2 cellular contexts compared by ENCODE assay signal in genomic region chr9:82540175-82540574, GRCh38.
TF ChIP-seq lines count a peak whose summit lies in the region.

No MANE protein-coding gene starts in this region.

TF ChIP-seq in liver, 16 proteins besides CTCF, POLR2A, EP300 and RAD21 (continued from another document):
- TF ChIP-seq FOXA2 (IDR thresholded peaks at IDR 0.05) (peak; percentile 58), HNF4A (conservative IDR thresholded peaks at IDR 0.05) (peak; percentile 35 to 77), HNF4G (IDR thresholded peaks at IDR 0.05) (no peak), RXRA (IDR thresholded peaks at IDR 0.05) (peak; percentile 53 to 92), GABPA (IDR thresholded peaks at IDR 0.05 in 1 of 2, conservative IDR thresholded peaks at IDR 0.05 in 1 of 2) (peak in 1 of 2 donors; percentile 33), FOXA1 (IDR thresholded peaks at IDR 0.05) (peak; percentile 49), NR2F2 (IDR thresholded peaks at IDR 0.05) (no peak), SP1 (IDR thresholded peaks at IDR 0.05) (peak; percentile 51), TAF1 (conservative IDR thresholded peaks at IDR 0.05) (no peak)
- TF ChIP-seq, protein P1, sequence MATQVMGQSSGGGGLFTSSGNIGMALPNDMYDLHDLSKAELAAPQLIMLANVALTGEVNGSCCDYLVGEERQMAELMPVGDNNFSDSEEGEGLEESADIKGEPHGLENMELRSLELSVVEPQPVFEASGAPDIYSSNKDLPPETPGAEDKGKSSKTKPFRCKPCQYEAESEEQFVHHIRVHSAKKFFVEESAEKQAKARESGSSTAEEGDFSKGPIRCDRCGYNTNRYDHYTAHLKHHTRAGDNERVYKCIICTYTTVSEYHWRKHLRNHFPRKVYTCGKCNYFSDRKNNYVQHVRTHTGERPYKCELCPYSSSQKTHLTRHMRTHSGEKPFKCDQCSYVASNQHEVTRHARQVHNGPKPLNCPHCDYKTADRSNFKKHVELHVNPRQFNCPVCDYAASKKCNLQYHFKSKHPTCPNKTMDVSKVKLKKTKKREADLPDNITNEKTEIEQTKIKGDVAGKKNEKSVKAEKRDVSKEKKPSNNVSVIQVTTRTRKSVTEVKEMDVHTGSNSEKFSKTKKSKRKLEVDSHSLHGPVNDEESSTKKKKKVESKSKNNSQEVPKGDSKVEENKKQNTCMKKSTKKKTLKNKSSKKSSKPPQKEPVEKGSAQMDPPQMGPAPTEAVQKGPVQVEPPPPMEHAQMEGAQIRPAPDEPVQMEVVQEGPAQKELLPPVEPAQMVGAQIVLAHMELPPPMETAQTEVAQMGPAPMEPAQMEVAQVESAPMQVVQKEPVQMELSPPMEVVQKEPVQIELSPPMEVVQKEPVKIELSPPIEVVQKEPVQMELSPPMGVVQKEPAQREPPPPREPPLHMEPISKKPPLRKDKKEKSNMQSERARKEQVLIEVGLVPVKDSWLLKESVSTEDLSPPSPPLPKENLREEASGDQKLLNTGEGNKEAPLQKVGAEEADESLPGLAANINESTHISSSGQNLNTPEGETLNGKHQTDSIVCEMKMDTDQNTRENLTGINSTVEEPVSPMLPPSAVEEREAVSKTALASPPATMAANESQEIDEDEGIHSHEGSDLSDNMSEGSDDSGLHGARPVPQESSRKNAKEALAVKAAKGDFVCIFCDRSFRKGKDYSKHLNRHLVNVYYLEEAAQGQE (IDR thresholded peaks at IDR 0.05), result peak; percentile 50
- TF ChIP-seq, protein P2, sequence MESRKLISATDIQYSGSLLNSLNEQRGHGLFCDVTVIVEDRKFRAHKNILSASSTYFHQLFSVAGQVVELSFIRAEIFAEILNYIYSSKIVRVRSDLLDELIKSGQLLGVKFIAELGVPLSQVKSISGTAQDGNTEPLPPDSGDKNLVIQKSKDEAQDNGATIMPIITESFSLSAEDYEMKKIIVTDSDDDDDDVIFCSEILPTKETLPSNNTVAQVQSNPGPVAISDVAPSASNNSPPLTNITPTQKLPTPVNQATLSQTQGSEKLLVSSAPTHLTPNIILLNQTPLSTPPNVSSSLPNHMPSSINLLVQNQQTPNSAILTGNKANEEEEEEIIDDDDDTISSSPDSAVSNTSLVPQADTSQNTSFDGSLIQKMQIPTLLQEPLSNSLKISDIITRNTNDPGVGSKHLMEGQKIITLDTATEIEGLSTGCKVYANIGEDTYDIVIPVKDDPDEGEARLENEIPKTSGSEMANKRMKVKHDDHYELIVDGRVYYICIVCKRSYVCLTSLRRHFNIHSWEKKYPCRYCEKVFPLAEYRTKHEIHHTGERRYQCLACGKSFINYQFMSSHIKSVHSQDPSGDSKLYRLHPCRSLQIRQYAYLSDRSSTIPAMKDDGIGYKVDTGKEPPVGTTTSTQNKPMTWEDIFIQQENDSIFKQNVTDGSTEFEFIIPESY (IDR thresholded peaks at IDR 0.05), result peak; percentile 67
- TF ChIP-seq, protein P3, sequence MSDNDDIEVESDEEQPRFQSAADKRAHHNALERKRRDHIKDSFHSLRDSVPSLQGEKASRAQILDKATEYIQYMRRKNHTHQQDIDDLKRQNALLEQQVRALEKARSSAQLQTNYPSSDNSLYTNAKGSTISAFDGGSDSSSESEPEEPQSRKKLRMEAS (IDR thresholded peaks at IDR 0.05), result peak; percentile 78
- TF ChIP-seq, protein P4, sequence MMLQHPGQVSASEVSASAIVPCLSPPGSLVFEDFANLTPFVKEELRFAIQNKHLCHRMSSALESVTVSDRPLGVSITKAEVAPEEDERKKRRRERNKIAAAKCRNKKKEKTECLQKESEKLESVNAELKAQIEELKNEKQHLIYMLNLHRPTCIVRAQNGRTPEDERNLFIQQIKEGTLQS (IDR thresholded peaks at IDR 0.05), result peak; percentile 59

TF ChIP-seq in HepG2, 621 proteins besides CTCF, POLR2A, EP300 and RAD21 (continued from another document):
- no peak for TF ChIP-seq ZNF317 (CRISPR knock-in tag; IDR thresholded peaks at IDR 0.05)
- no peak for TF ChIP-seq PHF20 (CRISPR knock-in tag; IDR thresholded peaks at IDR 0.05)
- TF ChIP-seq HMG20B (CRISPR knock-in tag; conservative IDR thresholded peaks at IDR 0.05), result no peak
- TF ChIP-seq RBM39 (IDR thresholded peaks at IDR 0.05; ENCODE audit: low read depth, low read length, poor library complexity, severe bottlenecking), result no peak
- no peak for TF ChIP-seq ZNF512B (CRISPR knock-in tag; IDR thresholded peaks at IDR 0.05; ENCODE audit: borderline replicate concordance)
- no peak for TF ChIP-seq MED1 (CRISPR knock-in tag; IDR thresholded peaks at IDR 0.05)
- TF ChIP-seq, protein P5, sequence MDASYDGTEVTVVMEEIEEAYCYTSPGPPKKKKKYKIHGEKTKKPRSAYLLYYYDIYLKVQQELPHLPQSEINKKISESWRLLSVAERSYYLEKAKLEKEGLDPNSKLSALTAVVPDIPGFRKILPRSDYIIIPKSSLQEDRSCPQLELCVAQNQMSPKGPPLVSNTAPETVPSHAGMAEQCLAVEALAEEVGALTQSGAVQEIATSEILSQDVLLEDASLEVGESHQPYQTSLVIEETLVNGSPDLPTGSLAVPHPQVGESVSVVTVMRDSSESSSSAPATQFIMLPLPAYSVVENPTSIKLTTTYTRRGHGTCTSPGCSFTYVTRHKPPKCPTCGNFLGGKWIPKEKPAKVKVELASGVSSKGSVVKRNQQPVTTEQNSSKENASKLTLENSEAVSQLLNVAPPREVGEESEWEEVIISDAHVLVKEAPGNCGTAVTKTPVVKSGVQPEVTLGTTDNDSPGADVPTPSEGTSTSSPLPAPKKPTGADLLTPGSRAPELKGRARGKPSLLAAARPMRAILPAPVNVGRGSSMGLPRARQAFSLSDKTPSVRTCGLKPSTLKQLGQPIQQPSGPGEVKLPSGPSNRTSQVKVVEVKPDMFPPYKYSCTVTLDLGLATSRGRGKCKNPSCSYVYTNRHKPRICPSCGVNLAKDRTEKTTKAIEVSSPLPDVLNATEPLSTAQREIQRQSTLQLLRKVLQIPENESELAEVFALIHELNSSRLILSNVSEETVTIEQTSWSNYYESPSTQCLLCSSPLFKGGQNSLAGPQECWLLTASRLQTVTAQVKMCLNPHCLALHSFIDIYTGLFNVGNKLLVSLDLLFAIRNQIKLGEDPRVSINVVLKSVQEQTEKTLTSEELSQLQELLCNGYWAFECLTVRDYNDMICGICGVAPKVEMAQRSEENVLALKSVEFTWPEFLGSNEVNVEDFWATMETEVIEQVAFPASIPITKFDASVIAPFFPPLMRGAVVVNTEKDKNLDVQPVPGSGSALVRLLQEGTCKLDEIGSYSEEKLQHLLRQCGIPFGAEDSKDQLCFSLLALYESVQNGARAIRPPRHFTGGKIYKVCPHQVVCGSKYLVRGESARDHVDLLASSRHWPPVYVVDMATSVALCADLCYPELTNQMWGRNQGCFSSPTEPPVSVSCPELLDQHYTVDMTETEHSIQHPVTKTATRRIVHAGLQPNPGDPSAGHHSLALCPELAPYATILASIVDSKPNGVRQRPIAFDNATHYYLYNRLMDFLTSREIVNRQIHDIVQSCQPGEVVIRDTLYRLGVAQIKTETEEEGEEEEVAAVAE (CRISPR knock-in tag; IDR thresholded peaks at IDR 0.05; ENCODE audit: borderline replicate concordance), result no peak
- TF ChIP-seq KLF6 (CRISPR knock-in tag; IDR thresholded peaks at IDR 0.05), result no peak
- no peak for TF ChIP-seq ZSCAN25 (CRISPR knock-in tag; IDR thresholded peaks at IDR 0.05)
- TF ChIP-seq ZNF143 (CRISPR knock-in tag; IDR thresholded peaks at IDR 0.05), result no peak
- no peak for TF ChIP-seq CHD4 (IDR thresholded peaks at IDR 0.05; ENCODE audit: borderline replicate concordance, low read length)
- TF ChIP-seq ZNF24 (IDR thresholded peaks at IDR 0.05), result no peak
- TF ChIP-seq, protein P6, sequence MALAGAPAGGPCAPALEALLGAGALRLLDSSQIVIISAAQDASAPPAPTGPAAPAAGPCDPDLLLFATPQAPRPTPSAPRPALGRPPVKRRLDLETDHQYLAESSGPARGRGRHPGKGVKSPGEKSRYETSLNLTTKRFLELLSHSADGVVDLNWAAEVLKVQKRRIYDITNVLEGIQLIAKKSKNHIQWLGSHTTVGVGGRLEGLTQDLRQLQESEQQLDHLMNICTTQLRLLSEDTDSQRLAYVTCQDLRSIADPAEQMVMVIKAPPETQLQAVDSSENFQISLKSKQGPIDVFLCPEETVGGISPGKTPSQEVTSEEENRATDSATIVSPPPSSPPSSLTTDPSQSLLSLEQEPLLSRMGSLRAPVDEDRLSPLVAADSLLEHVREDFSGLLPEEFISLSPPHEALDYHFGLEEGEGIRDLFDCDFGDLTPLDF (CRISPR knock-in tag; IDR thresholded peaks at IDR 0.05), result no peak
- TF ChIP-seq ZC3H4 (CRISPR knock-in tag; IDR thresholded peaks at IDR 0.05; ENCODE audit: borderline replicate concordance), result no peak
- TF ChIP-seq PAWR (CRISPR knock-in tag; IDR thresholded peaks at IDR 0.05; ENCODE audit: borderline replicate concordance), result no peak
- TF ChIP-seq POGZ (CRISPR knock-in tag; IDR thresholded peaks at IDR 0.05), result no peak
- TF ChIP-seq, protein P7, sequence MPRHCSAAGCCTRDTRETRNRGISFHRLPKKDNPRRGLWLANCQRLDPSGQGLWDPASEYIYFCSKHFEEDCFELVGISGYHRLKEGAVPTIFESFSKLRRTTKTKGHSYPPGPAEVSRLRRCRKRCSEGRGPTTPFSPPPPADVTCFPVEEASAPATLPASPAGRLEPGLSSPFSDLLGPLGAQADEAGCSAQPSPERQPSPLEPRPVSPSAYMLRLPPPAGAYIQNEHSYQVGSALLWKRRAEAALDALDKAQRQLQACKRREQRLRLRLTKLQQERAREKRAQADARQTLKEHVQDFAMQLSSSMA (CRISPR knock-in tag; IDR thresholded peaks at IDR 0.05), result no peak
